Comparison of ENCODE assay signal across 16 cellular contexts in genomic region chr6:137304020-137304780, GRCh38.
"Had no signal": no experiment of that assay in that cellular context is flagged by ENCODE, and none has a peak within 500 bp of the region (broad histone marks: within the 10 kb centered on the region; RNA-seq: fewer than 3 reads in every experiment).

No MANE protein-coding gene starts in this region.

- H3K27ac Mint-ChIP-seq: dendritic cell treated with granulocyte-macrophage colony-stimulating factor and Interleukin-4, amounts not matched to agents 40 ng/mL and 50 ng/mL, for 4 days; effector memory CD8-positive, alpha-beta T cell; naive thymus-derived CD4-positive, alpha-beta T cell; nephron progenitor cell; stimulated activated memory B cell treated with anti-CD40 and anti-IgM and Interleukin-4, amounts not matched to agents 10 μg/mL and 1 μg/mL and 100 μg/mL, for 72 hours had no signal

- H3K9me3 Mint-ChIP-seq: effector memory CD8-positive, alpha-beta T cell had no signal

- H3K9me3 ChIP-seq: heart left ventricle, psoas muscle, right lobe of liver, spleen had no signal

- H3K27ac ChIP-seq: heart left ventricle, psoas muscle, right lobe of liver, spleen had no signal

- H3K36me3 ChIP-seq: heart left ventricle, right lobe of liver, spleen had no signal

- H3K4me1 ChIP-seq: psoas muscle had no signal

- H3K4me3 Mint-ChIP-seq: dendritic cell treated with granulocyte-macrophage colony-stimulating factor and Interleukin-4, amounts not matched to agents 40 ng/mL and 50 ng/mL, for 4 days; effector memory CD8-positive, alpha-beta T cell; naive thymus-derived CD4-positive, alpha-beta T cell; nephron progenitor cell; stimulated activated memory B cell treated with anti-CD40 and anti-IgM and Interleukin-4, amounts not matched to agents 10 μg/mL and 1 μg/mL and 100 μg/mL, for 72 hours had no signal

- DNase-seq: effector memory CD8-positive, alpha-beta T cell; heart left ventricle; hippocampal formation; kidney glomerular epithelial cell; mammary epithelial cell; naive thymus-derived CD4-positive, alpha-beta T cell; nephron progenitor cell; psoas muscle; retina; right lobe of liver; spleen; stimulated activated CD4-positive, alpha-beta T cell treated with anti-CD3 and anti-CD28 coated beads, Interleukin-15, amount 100 ng/mL, for 24 hours; stimulated activated CD4-positive, alpha-beta T cell treated with anti-CD3 and anti-CD28 coated beads, Interleukin-1b, Interleukin-23, amount 100 ng/mL, for 48 hours; stimulated activated CD4-positive, alpha-beta T cell treated with anti-CD3 and anti-CD28 coated beads, Interleukin-4, amount 100 ng/mL, for 24 hours had no signal

- ATAC-seq: effector memory CD8-positive, alpha-beta T cell; heart left ventricle; naive thymus-derived CD4-positive, alpha-beta T cell; psoas muscle; right lobe of liver; stimulated activated memory B cell treated with anti-CD40 and anti-IgM and Interleukin-4, amounts not matched to agents 10 μg/mL and 1 μg/mL and 100 μg/mL, for 72 hours had no signal

- H3K4me3 ChIP-seq: heart left ventricle, psoas muscle, right lobe of liver, spleen had no signal

- H3K27me3 ChIP-seq: heart left ventricle, right lobe of liver, spleen had no signal

- H3K27me3 Mint-ChIP-seq: stimulated activated memory B cell treated with anti-CD40 and anti-IgM and Interleukin-4, amounts not matched to agents 10 μg/mL and 1 μg/mL and 100 μg/mL, for 72 hours had no signal
